ENCODE assay signal across 33 cellular contexts in genomic region chr3:124591699-124592098, GRCh38.
"Had no signal": no experiment of that assay in that cellular context is flagged by ENCODE, and none has a peak within 500 bp of the region (broad histone marks: within the 10 kb centered on the region; RNA-seq: fewer than 3 reads in every experiment).

No MANE protein-coding gene starts in this region.

- H3K27ac Mint-ChIP-seq: activated naive CD4-positive, alpha-beta T cell treated with anti-CD3 and anti-CD28 coated beads, Interleukin-2, amount 10 ng/mL, durations not matched to agents 7 days and 5 days; activated naive CD8-positive, alpha-beta T cell; activated naive CD8-positive, alpha-beta T cell treated with anti-CD3 and anti-CD28 coated beads, Interleukin-2, amount 50 U/mL, for 24 hours; T-helper 1 cell treated with Interleukin-12 subunit alpha and Interleukin-12 subunit beta and Interleukin-4 antibody, amounts not matched to agents 30 μg/mL and 1 μg/mL, for 36 hours; T-helper 2 cell treated with Interferon-gamma antibody and Interleukin-4, amounts not matched to agents 5 μg/mL and 100 μg/mL, for 36 hours; WTC11 had no signal

- H3K4me3 Mint-ChIP-seq: activated CD4-positive, alpha-beta memory T cell treated with anti-CD3 and anti-CD28 coated beads for 36 hours; activated naive CD4-positive, alpha-beta T cell treated with anti-CD3 and anti-CD28 coated beads, Interleukin-2, amount 10 ng/mL, durations not matched to agents 7 days and 5 days; activated naive CD8-positive, alpha-beta T cell; activated naive CD8-positive, alpha-beta T cell treated with anti-CD3 and anti-CD28 coated beads, Interleukin-2, amount 50 U/mL, for 24 hours; T-helper 1 cell treated with Interleukin-12 subunit alpha and Interleukin-12 subunit beta and Interleukin-4 antibody, amounts not matched to agents 30 μg/mL and 1 μg/mL, for 36 hours; T-helper 2 cell treated with Interferon-gamma antibody and Interleukin-4, amounts not matched to agents 5 μg/mL and 100 μg/mL, for 36 hours; WTC11 had no signal

- H3K9ac ChIP-seq: KMS-11 had no signal

- H3K36me3 Mint-ChIP-seq: activated CD4-positive, alpha-beta memory T cell treated with anti-CD3 and anti-CD28 coated beads for 36 hours; activated naive CD4-positive, alpha-beta T cell treated with anti-CD3 and anti-CD28 coated beads, Interleukin-2, amount 10 ng/mL, durations not matched to agents 7 days and 5 days; activated naive CD8-positive, alpha-beta T cell; WTC11 had no signal

- H3K9me3 ChIP-seq: SJCRH30 had no signal

- H3K36me3 ChIP-seq: brain microvascular endothelial cell, SJCRH30 had no signal

- DNase-seq: activated CD4-positive, alpha-beta memory T cell treated with anti-CD3 and anti-CD28 coated beads for 36 hours; activated CD4-positive, alpha-beta T cell treated with anti-CD3 and anti-CD28 coated beads for 4 hours; activated CD4-positive, alpha-beta T cell treated with anti-CD3 and anti-CD28 coated beads, Interleukin-2, amount 50 U/mL, for 1 hour; activated CD4-positive, CD25-positive, alpha-beta regulatory T cell treated with anti-CD3 and anti-CD28 coated beads, Interleukin-2, amount 50 U/mL, for 72 hours; activated CD8-positive, alpha-beta memory T cell treated with anti-CD3 and anti-CD28 coated beads, Interleukin-2, amount 50 U/mL, for 4 hours; activated effector memory CD4-positive, alpha-beta T cell treated with Interleukin-2 at 50 U/mL for 16 hours; activated naive CD4-positive, alpha-beta T cell treated with anti-CD3 and anti-CD28 coated beads, Interleukin-2, amount 10 ng/mL, durations not matched to agents 7 days and 5 days; activated naive CD8-positive, alpha-beta T cell treated with anti-CD3 and anti-CD28 coated beads, Interleukin-2, amount 50 U/mL, for 24 hours; activated T-cell treated with anti-CD3 and anti-CD28 coated beads for 4 hours; activated T-cell treated with anti-CD3 and anti-CD28 coated beads, Interleukin-2, amount 50 U/mL, for 48 hours; anterior cingulate cortex; brain microvascular endothelial cell; central memory CD4-positive, alpha-beta T cell; MM.1S; MV-4-11; NCI-H1092; NCI-H1436 treated with DMSO at 0.1 percent for 48 hours; NCI-H1694 treated with DMSO at 0.1 percent for 48 hours; NCI-H2029 treated with DMSO at 0.1 percent for 48 hours; NCI-H2107; NCI-H2171; NCI-H510A; NCI-H526; NCI-H748 treated with DMSO at 0.1 percent for 48 hours; SHP77; SJCRH30 had no signal

- H3K4me3 ChIP-seq: SJCRH30, SK-N-MC had no signal

- H3K27ac ChIP-seq: brain microvascular endothelial cell, KMS-11, SJCRH30, SK-N-MC had no signal

- H3K4me1 ChIP-seq: SJCRH30 had no signal

- ATAC-seq: activated naive CD8-positive, alpha-beta T cell treated with anti-CD3 and anti-CD28 coated beads, Interleukin-2, amount 50 U/mL, for 24 hours had no signal

- H3K27me3 ChIP-seq: brain microvascular endothelial cell, SJCRH30 had no signal

- H3K4me2 ChIP-seq: KMS-11 had no signal

- H3K9me3 Mint-ChIP-seq: activated CD4-positive, alpha-beta memory T cell treated with anti-CD3 and anti-CD28 coated beads for 36 hours; activated naive CD4-positive, alpha-beta T cell treated with anti-CD3 and anti-CD28 coated beads, Interleukin-2, amount 10 ng/mL, durations not matched to agents 7 days and 5 days; activated naive CD8-positive, alpha-beta T cell treated with anti-CD3 and anti-CD28 coated beads, Interleukin-2, amount 50 U/mL, for 24 hours; T-helper 1 cell treated with Interleukin-12 subunit alpha and Interleukin-12 subunit beta and Interleukin-4 antibody, amounts not matched to agents 30 μg/mL and 1 μg/mL, for 36 hours; T-helper 2 cell treated with Interferon-gamma antibody and Interleukin-4, amounts not matched to agents 5 μg/mL and 100 μg/mL, for 36 hours; WTC11 had no signal

- FAIRE-seq: TTC549 had no signal
